ENCODE assay signal across 1 cellular context in the genomic region with DNA sequence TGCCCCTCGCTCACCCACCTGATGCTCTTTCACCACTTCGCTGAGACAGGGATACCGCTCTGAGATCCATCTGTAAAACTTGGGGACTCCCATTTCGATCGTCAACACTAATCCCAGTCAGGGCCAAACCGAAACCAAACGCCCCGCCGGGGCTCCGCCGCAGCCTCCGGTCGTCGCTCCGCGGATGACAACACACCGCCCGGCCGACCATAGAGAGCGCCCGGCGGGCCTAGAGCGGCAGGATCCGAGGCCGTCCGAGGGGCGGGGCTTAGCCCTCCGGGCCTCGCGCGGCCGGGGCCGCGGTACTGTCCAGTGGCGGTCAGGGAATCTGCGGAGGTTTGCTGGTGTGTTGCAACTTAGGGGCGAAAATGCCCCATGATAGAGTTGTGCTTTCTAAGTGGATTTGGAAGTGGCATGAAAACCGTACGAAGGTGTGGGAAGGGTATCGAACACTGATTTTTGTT.
TF ChIP-seq lines count a peak whose summit lies in the region.

A gene with protein sequence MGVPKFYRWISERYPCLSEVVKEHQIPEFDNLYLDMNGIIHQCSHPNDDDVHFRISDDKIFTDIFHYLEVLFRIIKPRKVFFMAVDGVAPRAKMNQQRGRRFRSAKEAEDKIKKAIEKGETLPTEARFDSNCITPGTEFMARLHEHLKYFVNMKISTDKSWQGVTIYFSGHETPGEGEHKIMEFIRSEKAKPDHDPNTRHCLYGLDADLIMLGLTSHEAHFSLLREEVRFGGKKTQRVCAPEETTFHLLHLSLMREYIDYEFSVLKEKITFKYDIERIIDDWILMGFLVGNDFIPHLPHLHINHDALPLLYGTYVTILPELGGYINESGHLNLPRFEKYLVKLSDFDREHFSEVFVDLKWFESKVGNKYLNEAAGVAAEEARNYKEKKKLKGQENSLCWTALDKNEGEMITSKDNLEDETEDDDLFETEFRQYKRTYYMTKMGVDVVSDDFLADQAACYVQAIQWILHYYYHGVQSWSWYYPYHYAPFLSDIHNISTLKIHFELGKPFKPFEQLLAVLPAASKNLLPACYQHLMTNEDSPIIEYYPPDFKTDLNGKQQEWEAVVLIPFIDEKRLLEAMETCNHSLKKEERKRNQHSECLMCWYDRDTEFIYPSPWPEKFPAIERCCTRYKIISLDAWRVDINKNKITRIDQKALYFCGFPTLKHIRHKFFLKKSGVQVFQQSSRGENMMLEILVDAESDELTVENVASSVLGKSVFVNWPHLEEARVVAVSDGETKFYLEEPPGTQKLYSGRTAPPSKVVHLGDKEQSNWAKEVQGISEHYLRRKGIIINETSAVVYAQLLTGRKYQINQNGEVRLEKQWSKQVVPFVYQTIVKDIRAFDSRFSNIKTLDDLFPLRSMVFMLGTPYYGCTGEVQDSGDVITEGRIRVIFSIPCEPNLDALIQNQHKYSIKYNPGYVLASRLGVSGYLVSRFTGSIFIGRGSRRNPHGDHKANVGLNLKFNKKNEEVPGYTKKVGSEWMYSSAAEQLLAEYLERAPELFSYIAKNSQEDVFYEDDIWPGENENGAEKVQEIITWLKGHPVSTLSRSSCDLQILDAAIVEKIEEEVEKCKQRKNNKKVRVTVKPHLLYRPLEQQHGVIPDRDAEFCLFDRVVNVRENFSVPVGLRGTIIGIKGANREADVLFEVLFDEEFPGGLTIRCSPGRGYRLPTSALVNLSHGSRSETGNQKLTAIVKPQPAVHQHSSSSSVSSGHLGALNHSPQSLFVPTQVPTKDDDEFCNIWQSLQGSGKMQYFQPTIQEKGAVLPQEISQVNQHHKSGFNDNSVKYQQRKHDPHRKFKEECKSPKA (N-terminal part only) (minus strand): TSS at position 186 of the 464 bp plus-strand sequence. CDS start 93 bp downstream, at position 93.

TF ChIP-seq in K562, 482 proteins besides CTCF, POLR2A, EP300 and RAD21 (continued from another document and continues in another):
- TF ChIP-seq, protein P1, sequence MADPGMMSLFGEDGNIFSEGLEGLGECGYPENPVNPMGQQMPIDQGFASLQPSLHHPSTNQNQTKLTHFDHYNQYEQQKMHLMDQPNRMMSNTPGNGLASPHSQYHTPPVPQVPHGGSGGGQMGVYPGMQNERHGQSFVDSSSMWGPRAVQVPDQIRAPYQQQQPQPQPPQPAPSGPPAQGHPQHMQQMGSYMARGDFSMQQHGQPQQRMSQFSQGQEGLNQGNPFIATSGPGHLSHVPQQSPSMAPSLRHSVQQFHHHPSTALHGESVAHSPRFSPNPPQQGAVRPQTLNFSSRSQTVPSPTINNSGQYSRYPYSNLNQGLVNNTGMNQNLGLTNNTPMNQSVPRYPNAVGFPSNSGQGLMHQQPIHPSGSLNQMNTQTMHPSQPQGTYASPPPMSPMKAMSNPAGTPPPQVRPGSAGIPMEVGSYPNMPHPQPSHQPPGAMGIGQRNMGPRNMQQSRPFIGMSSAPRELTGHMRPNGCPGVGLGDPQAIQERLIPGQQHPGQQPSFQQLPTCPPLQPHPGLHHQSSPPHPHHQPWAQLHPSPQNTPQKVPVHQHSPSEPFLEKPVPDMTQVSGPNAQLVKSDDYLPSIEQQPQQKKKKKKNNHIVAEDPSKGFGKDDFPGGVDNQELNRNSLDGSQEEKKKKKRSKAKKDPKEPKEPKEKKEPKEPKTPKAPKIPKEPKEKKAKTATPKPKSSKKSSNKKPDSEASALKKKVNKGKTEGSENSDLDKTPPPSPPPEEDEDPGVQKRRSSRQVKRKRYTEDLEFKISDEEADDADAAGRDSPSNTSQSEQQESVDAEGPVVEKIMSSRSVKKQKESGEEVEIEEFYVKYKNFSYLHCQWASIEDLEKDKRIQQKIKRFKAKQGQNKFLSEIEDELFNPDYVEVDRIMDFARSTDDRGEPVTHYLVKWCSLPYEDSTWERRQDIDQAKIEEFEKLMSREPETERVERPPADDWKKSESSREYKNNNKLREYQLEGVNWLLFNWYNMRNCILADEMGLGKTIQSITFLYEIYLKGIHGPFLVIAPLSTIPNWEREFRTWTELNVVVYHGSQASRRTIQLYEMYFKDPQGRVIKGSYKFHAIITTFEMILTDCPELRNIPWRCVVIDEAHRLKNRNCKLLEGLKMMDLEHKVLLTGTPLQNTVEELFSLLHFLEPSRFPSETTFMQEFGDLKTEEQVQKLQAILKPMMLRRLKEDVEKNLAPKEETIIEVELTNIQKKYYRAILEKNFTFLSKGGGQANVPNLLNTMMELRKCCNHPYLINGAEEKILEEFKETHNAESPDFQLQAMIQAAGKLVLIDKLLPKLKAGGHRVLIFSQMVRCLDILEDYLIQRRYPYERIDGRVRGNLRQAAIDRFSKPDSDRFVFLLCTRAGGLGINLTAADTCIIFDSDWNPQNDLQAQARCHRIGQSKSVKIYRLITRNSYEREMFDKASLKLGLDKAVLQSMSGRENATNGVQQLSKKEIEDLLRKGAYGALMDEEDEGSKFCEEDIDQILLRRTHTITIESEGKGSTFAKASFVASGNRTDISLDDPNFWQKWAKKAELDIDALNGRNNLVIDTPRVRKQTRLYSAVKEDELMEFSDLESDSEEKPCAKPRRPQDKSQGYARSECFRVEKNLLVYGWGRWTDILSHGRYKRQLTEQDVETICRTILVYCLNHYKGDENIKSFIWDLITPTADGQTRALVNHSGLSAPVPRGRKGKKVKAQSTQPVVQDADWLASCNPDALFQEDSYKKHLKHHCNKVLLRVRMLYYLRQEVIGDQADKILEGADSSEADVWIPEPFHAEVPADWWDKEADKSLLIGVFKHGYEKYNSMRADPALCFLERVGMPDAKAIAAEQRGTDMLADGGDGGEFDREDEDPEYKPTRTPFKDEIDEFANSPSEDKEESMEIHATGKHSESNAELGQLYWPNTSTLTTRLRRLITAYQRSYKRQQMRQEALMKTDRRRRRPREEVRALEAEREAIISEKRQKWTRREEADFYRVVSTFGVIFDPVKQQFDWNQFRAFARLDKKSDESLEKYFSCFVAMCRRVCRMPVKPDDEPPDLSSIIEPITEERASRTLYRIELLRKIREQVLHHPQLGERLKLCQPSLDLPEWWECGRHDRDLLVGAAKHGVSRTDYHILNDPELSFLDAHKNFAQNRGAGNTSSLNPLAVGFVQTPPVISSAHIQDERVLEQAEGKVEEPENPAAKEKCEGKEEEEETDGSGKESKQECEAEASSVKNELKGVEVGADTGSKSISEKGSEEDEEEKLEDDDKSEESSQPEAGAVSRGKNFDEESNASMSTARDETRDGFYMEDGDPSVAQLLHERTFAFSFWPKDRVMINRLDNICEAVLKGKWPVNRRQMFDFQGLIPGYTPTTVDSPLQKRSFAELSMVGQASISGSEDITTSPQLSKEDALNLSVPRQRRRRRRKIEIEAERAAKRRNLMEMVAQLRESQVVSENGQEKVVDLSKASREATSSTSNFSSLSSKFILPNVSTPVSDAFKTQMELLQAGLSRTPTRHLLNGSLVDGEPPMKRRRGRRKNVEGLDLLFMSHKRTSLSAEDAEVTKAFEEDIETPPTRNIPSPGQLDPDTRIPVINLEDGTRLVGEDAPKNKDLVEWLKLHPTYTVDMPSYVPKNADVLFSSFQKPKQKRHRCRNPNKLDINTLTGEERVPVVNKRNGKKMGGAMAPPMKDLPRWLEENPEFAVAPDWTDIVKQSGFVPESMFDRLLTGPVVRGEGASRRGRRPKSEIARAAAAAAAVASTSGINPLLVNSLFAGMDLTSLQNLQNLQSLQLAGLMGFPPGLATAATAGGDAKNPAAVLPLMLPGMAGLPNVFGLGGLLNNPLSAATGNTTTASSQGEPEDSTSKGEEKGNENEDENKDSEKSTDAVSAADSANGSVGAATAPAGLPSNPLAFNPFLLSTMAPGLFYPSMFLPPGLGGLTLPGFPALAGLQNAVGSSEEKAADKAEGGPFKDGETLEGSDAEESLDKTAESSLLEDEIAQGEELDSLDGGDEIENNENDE (IDR thresholded peaks at IDR 0.05; ENCODE audit: low read depth, low read length) = no peak
- TF ChIP-seq MTA1 (IDR thresholded peaks at IDR 0.05; ENCODE audit: borderline replicate concordance) = peak; percentile 97
- no peak for TF ChIP-seq TAL1 (IDR thresholded peaks at IDR 0.05)
- peak; percentile 84 for TF ChIP-seq TAF9B (IDR thresholded peaks at IDR 0.05; ENCODE audit: partially characterized antibody)
- peak; percentile 59; the same call in 1 of the 2 replicates for TF ChIP-seq PML (IDR thresholded peaks at IDR 0.05; ENCODE audit: low read length)
- TF ChIP-seq HEY1 (CRISPR knock-in tag; IDR thresholded peaks at IDR 0.05; ENCODE audit: borderline replicate concordance) = no peak
- TF ChIP-seq RBM39 (optimal IDR thresholded peaks at IDR 0.05; ENCODE audit: low read depth, low read length) = no peak
- TF ChIP-seq U2AF2 (optimal IDR thresholded peaks at IDR 0.05; ENCODE audit: low read depth, low read length) = no peak
- no peak; the same call in 1 of the 2 replicates for TF ChIP-seq NBN (IDR thresholded peaks at IDR 0.05; ENCODE audit: low read depth)
- TF ChIP-seq MCM7 (IDR thresholded peaks at IDR 0.05) = no peak
- TF ChIP-seq, protein P2, sequence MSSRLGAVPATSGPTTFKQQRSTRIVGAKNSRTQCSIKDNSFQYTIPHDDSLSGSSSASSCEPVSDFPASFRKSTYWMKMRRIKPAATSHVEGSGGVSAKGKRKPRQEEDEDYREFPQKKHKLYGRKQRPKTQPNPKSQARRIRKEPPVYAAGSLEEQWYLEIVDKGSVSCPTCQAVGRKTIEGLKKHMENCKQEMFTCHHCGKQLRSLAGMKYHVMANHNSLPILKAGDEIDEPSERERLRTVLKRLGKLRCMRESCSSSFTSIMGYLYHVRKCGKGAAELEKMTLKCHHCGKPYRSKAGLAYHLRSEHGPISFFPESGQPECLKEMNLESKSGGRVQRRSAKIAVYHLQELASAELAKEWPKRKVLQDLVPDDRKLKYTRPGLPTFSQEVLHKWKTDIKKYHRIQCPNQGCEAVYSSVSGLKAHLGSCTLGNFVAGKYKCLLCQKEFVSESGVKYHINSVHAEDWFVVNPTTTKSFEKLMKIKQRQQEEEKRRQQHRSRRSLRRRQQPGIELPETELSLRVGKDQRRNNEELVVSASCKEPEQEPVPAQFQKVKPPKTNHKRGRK (tag; IDR thresholded peaks at IDR 0.05) = no peak
- TF ChIP-seq ARID2 (IDR thresholded peaks at IDR 0.05) = no peak
- TF ChIP-seq, protein P3, sequence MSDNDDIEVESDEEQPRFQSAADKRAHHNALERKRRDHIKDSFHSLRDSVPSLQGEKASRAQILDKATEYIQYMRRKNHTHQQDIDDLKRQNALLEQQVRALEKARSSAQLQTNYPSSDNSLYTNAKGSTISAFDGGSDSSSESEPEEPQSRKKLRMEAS (CRISPR knock-in tag; IDR thresholded peaks at IDR 0.05) = no peak
- peak in 1 of 2 experiments; percentile 80; a peak in 2 of 4 replicates for TF ChIP-seq SRF (CRISPR knock-in tag; IDR thresholded peaks at IDR 0.05)
- TF ChIP-seq CHCHD3 (CRISPR knock-in tag; IDR thresholded peaks at IDR 0.05) = no peak
- TF ChIP-seq, protein P4, sequence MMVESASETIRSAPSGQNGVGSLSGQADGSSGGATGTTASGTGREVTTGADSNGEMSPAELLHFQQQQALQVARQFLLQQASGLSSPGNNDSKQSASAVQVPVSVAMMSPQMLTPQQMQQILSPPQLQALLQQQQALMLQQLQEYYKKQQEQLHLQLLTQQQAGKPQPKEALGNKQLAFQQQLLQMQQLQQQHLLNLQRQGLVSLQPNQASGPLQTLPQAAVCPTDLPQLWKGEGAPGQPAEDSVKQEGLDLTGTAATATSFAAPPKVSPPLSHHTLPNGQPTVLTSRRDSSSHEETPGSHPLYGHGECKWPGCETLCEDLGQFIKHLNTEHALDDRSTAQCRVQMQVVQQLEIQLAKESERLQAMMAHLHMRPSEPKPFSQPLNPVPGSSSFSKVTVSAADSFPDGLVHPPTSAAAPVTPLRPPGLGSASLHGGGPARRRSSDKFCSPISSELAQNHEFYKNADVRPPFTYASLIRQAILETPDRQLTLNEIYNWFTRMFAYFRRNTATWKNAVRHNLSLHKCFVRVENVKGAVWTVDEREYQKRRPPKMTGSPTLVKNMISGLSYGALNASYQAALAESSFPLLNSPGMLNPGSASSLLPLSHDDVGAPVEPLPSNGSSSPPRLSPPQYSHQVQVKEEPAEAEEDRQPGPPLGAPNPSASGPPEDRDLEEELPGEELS (CRISPR knock-in tag; IDR thresholded peaks at IDR 0.05; ENCODE audit: borderline replicate concordance) = no peak
- no peak for TF ChIP-seq MEIS2 (IDR thresholded peaks at IDR 0.05; ENCODE audit: partially characterized antibody)
- peak in 1 of 2 experiments; percentile 74; a peak in 2 of 3 replicates for TF ChIP-seq CBX3 (IDR thresholded peaks at IDR 0.05; ENCODE audit: borderline replicate concordance in 1 of 2, low read length in 2 of 2)
- peak; percentile 65 for TF ChIP-seq ESRRA (IDR thresholded peaks at IDR 0.05; ENCODE audit: borderline replicate concordance, low read depth)
- TF ChIP-seq JUN (IDR thresholded peaks at IDR 0.05; ENCODE audit: borderline replicate concordance, low read depth, low read length) = 0 out of 2 replicates have a peak, but pooled peaks have one; percentile 22
- no peak for TF ChIP-seq JUN (CRISPR knock-in tag; IDR thresholded peaks at IDR 0.05; ENCODE audit: borderline replicate concordance)
- TF ChIP-seq, protein P5, sequence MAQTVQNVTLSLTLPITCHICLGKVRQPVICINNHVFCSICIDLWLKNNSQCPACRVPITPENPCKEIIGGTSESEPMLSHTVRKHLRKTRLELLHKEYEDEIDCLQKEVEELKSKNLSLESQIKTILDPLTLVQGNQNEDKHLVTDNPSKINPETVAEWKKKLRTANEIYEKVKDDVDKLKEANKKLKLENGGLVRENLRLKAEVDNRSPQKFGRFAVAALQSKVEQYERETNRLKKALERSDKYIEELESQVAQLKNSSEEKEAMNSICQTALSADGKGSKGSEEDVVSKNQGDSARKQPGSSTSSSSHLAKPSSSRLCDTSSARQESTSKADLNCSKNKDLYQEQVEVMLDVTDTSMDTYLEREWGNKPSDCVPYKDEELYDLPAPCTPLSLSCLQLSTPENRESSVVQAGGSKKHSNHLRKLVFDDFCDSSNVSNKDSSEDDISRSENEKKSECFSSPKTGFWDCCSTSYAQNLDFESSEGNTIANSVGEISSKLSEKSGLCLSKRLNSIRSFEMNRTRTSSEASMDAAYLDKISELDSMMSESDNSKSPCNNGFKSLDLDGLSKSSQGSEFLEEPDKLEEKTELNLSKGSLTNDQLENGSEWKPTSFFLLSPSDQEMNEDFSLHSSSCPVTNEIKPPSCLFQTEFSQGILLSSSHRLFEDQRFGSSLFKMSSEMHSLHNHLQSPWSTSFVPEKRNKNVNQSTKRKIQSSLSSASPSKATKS (CRISPR knock-in tag; IDR thresholded peaks at IDR 0.05) = no peak
- TF ChIP-seq, protein P6, sequence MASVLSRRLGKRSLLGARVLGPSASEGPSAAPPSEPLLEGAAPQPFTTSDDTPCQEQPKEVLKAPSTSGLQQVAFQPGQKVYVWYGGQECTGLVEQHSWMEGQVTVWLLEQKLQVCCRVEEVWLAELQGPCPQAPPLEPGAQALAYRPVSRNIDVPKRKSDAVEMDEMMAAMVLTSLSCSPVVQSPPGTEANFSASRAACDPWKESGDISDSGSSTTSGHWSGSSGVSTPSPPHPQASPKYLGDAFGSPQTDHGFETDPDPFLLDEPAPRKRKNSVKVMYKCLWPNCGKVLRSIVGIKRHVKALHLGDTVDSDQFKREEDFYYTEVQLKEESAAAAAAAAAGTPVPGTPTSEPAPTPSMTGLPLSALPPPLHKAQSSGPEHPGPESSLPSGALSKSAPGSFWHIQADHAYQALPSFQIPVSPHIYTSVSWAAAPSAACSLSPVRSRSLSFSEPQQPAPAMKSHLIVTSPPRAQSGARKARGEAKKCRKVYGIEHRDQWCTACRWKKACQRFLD (CRISPR knock-in tag; IDR thresholded peaks at IDR 0.05) = no peak
